In genomic region chr12:6822461-6823135, GRCh38 we compare ENCODE assay signal across 13 cellular contexts. TPM values are rescaled to one million over a fixed set of nuclear protein-coding genes. Genes with fewer than 3 reads are reported as not detected.
DNase-seq lines count a peak whose midpoint lies in the region; ATAC-seq and TF ChIP-seq lines count a peak whose summit lies in the region.
"Had no signal": no experiment of that assay in that cellular context is flagged by ENCODE, and none has a peak within 500 bp of the region (broad histone marks: within the 10 kb centered on the region; RNA-seq: fewer than 3 reads in every experiment).

No MANE protein-coding gene starts in this region.

- no peak for DNase-seq in cardiac muscle cell (ENCODE audit: low read depth in 1 of 2, low spot score in 1 of 2)
- DNase-seq in right atrium auricular region (ENCODE audit: low spot score) = no peak
- peak; percentile 35 for DNase-seq in cerebellar cortex (ENCODE audit: low spot score)
- DNase-seq in lower lobe of right lung = no peak
- no peak for DNase-seq in upper lobe of left lung
- DNase-seq in CD8-positive, alpha-beta T cell = no peak
- DNase-seq in NCI-H1092 (lab: John Stamatoyannopoulos, UW) = no peak
- no peak for DNase-seq in NCI-H82 treated with DMSO at 0.1 percent for 48 hours (lab: John Stamatoyannopoulos, UW; ENCODE audit: unreplicated experiment)
- DNase-seq: activated CD4-positive, alpha-beta T cell treated with anti-CD3 and anti-CD28 coated beads, Interleukin-2, amount 50 U/mL, for 4 hours; activated naive CD4-positive, alpha-beta T cell treated with anti-CD3 and anti-CD28 coated beads for 36 hours; NCI-H187 treated with DMSO at 0.1 percent for 48 hours; stimulated activated CD4-positive, alpha-beta T cell treated with anti-CD3 and anti-CD28 coated beads, Interleukin-2, amount 100 ng/mL, for 48 hours; SW 1271 had no signal

- H3K4me3 Mint-ChIP-seq in CD8-positive, alpha-beta T cell = no peak overlapping the region

- peaks cover 43% of the 10 kb centered on the region for H3K27me3 Mint-ChIP-seq in CD8-positive, alpha-beta T cell (ENCODE audit: low read depth)

- POLR2A ChIA-PET in CD8-positive, alpha-beta T cell (lab: Charles Lee) = no interaction called here

- no peaks in the 10 kb centered on the region for H3K9me3 Mint-ChIP-seq in CD8-positive, alpha-beta T cell
- H3K9me3 Mint-ChIP-seq: activated naive CD4-positive, alpha-beta T cell treated with anti-CD3 and anti-CD28 coated beads for 36 hours had no signal

- TF ChIP-seq POLR2A in upper lobe of left lung (IDR thresholded peaks at IDR 0.05) = no peak

- CTCF ChIA-PET in CD8-positive, alpha-beta T cell (lab: Charles Lee) = interaction anchor here (0.8 to 9.4 kb wide), 5 partner anchors 8 to 203 kb away, joined by 3 to 116 read pairs (median 5); partner anchors contain the start of genes MLF2 and PTMS

- H3K4me3 ChIP-seq in cardiac muscle cell = peak overlapping the region; percentile 47
- peak overlapping the region in 1 of 2 donors; percentile 58 for H3K4me3 ChIP-seq in right atrium auricular region
- H3K4me3 ChIP-seq in lower lobe of right lung = peak overlapping the region; percentile 54
- peak overlapping the region in 3 of 4 donors; percentile 39 to 54 (median 43) for H3K4me3 ChIP-seq in upper lobe of left lung
- H3K4me3 ChIP-seq in CD8-positive, alpha-beta T cell (ENCODE audit: low read depth, low read length) = no peak overlapping the region

- intact Hi-C loops in lower lobe of right lung (cut with DNase I) = no loop called here
- intact Hi-C loops in CD8-positive, alpha-beta T cell (cut with DNase I, micrococcal nuclease) = no loop called here

- no peak overlapping the region for H3K27ac Mint-ChIP-seq in CD8-positive, alpha-beta T cell
- H3K27ac Mint-ChIP-seq: activated naive CD4-positive, alpha-beta T cell treated with anti-CD3 and anti-CD28 coated beads for 36 hours had no signal

- peaks cover 20% of the 10 kb centered on the region for H3K4me1 Mint-ChIP-seq in CD8-positive, alpha-beta T cell (ENCODE audit: low read depth)

- no peak overlapping the region for H3K27ac ChIP-seq in cardiac muscle cell
- H3K27ac ChIP-seq in right atrium auricular region = no peak overlapping the region
- H3K27ac ChIP-seq in lower lobe of right lung = no peak overlapping the region
- peak overlapping the region in 1 of 4 donors; percentile 82 for H3K27ac ChIP-seq in upper lobe of left lung
- H3K27ac ChIP-seq in CD8-positive, alpha-beta T cell (ENCODE audit: low read depth, low read length) = no peak overlapping the region

- H3K9me3 ChIP-seq in cardiac muscle cell (ENCODE audit: low read depth) = no peaks in the 10 kb centered on the region
- H3K9me3 ChIP-seq in right atrium auricular region = no peaks in the 10 kb centered on the region
- H3K9me3 ChIP-seq in lower lobe of right lung = no peaks in the 10 kb centered on the region
- no peaks in the 10 kb centered on the region for H3K9me3 ChIP-seq in upper lobe of left lung
- no peaks in the 10 kb centered on the region for H3K9me3 ChIP-seq in CD8-positive, alpha-beta T cell (ENCODE audit: low read length)

- no peaks in the 10 kb centered on the region for H3K36me3 Mint-ChIP-seq in CD8-positive, alpha-beta T cell

- 67 to 71% methylated on average over 7 of the region's 7 CpGs for WGBS in upper lobe of left lung, 2 donors

- H3K27me3 ChIP-seq in cardiac muscle cell = no peaks in the 10 kb centered on the region
- no peaks in the 10 kb centered on the region for H3K27me3 ChIP-seq in right atrium auricular region
- peaks cover 27% of the 10 kb centered on the region for H3K27me3 ChIP-seq in lower lobe of right lung (ENCODE audit: low read depth)
- peaks cover 0 to 11% (median 2%) of the 10 kb centered on the region in 4 donors for H3K27me3 ChIP-seq in upper lobe of left lung
- peaks cover 10% of the 10 kb centered on the region for H3K27me3 ChIP-seq in CD8-positive, alpha-beta T cell (ENCODE audit: insufficient read depth, low read length)

- peaks cover 32% of the 10 kb centered on the region for H3K4me1 ChIP-seq in cardiac muscle cell (ENCODE audit: low read depth)
- H3K4me1 ChIP-seq in right atrium auricular region = peaks cover 3 to 40% of the 10 kb centered on the region in 2 donors
- peaks cover 14% of the 10 kb centered on the region for H3K4me1 ChIP-seq in lower lobe of right lung
- H3K4me1 ChIP-seq in upper lobe of left lung = peaks cover 17 to 32% (median 26%) of the 10 kb centered on the region in 4 donors
- peaks cover 4% of the 10 kb centered on the region for H3K4me1 ChIP-seq in CD8-positive, alpha-beta T cell (ENCODE audit: insufficient read depth, low read length)

- ATAC-seq in lower lobe of right lung (no peak), upper lobe of left lung (ENCODE audit: low FRiP score in 2 of 2) (no peak)
- ATAC-seq in CD8-positive, alpha-beta T cell = no peak

- no peak for TF ChIP-seq CTCF in cardiac muscle cell (IDR thresholded peaks at IDR 0.05; ENCODE audit: low read depth, low read length)
- no peak for TF ChIP-seq CTCF in right atrium auricular region (IDR thresholded peaks at IDR 0.05)
- TF ChIP-seq CTCF in lower lobe of right lung (IDR thresholded peaks at IDR 0.05) = no peak
- no peak for TF ChIP-seq CTCF in upper lobe of left lung (IDR thresholded peaks at IDR 0.05)
- no peak for TF ChIP-seq CTCF in CD8-positive, alpha-beta T cell (IDR thresholded peaks at IDR 0.05)

- no peak for TF ChIP-seq EP300 in upper lobe of left lung (IDR thresholded peaks at IDR 0.05)

- no peaks in the 10 kb centered on the region for H3K36me3 ChIP-seq in cardiac muscle cell
- no peaks in the 10 kb centered on the region for H3K36me3 ChIP-seq in right atrium auricular region
- no peaks in the 10 kb centered on the region for H3K36me3 ChIP-seq in lower lobe of right lung
- peaks cover 0 to 6% (median 2%) of the 10 kb centered on the region in 4 donors for H3K36me3 ChIP-seq in upper lobe of left lung
- H3K36me3 ChIP-seq in CD8-positive, alpha-beta T cell (ENCODE audit: insufficient read depth, low read length) = no peaks in the 10 kb centered on the region

RNA-seq across cellular contexts. Expression of gene GPR162, which starts 1.0 kb away (rescaled TPM):
- total RNA-seq in cardiac muscle cell (41.1 and 51.0 TPM in 2 replicates), right atrium auricular region (1 to 10 TPM in 1 of 2 donors, under 1 TPM in 1; 0.44 to 7.0 TPM), lower lobe of right lung (21.5 TPM), upper lobe of left lung (10 to 100 TPM in 5 of 6 donors, 1 to 10 TPM in 1; 8.1 to 47.1 (median 16.5) TPM)
- 29.2 and 38.6 TPM in 2 replicates for polyA plus RNA-seq in cardiac muscle cell
- total RNA-seq in CD8-positive, alpha-beta T cell = not detected

RNA-seq across cellular contexts. Expression of gene P3H3, which starts 5.6 kb away (rescaled TPM):
- total RNA-seq in cardiac muscle cell (11.6 and 19.7 TPM in 2 replicates), right atrium auricular region (10 to 100 TPM in 1 of 2 donors, 1 to 10 TPM in 1; 7.0 to 11.0 TPM), lower lobe of right lung (7.0 TPM), upper lobe of left lung (10 to 100 TPM in 2 of 6 donors, 1 to 10 TPM in 4; 2.7 to 15.7 (median 7.0) TPM)
- polyA plus RNA-seq in cardiac muscle cell = 13.7 and 18.2 TPM in 2 replicates
- total RNA-seq in CD8-positive, alpha-beta T cell = 1 to 10 TPM; 3.4 to 4.9 TPM

RNA-seq across cellular contexts. Expression of gene GNB3, which starts 18.1 kb away (rescaled TPM):
- total RNA-seq in cardiac muscle cell (3.0 and 5.2 TPM in 2 replicates), right atrium auricular region (1 to 10 TPM in 1 of 2 donors, under 1 TPM in 1; 0.83 to 1.5 TPM), lower lobe of right lung (1.0 TPM), upper lobe of left lung (1 to 10 TPM in 2 of 6 donors, under 1 TPM in 3, not detected in 1; 0.44 to 1.4 (median 0.86) TPM)
- polyA plus RNA-seq in cardiac muscle cell = 1.7 and 2.1 TPM in 2 replicates
- total RNA-seq in CD8-positive, alpha-beta T cell = 1 to 10 TPM in 1 of 2 experiments, under 1 TPM in 1; 0.49 to 1.0 TPM

RNA-seq across cellular contexts. Expression of gene CDCA3, which starts 28.5 kb away (rescaled TPM):
- total RNA-seq in cardiac muscle cell = 11.5 and 42.8 TPM in 2 replicates
- polyA plus RNA-seq in cardiac muscle cell = 10.4 and 84.9 TPM in 2 replicates
- total RNA-seq in right atrium auricular region = 1 to 10 TPM in 1 of 2 donors, under 1 TPM in 1; 0.39 to 1.7 TPM
- 2.9 TPM for total RNA-seq in lower lobe of right lung
- 10 to 100 TPM in 1 of 6 donors, 1 to 10 TPM in 3, under 1 TPM in 1, not detected in 1; 0.39 to 10.3 (median 2.8) TPM for total RNA-seq in upper lobe of left lung
- total RNA-seq in CD8-positive, alpha-beta T cell = under 1 TPM; 0.61 to 0.92 TPM

RNA-seq across cellular contexts. Expression of gene USP5, which starts 29.4 kb away (rescaled TPM):
- total RNA-seq in cardiac muscle cell (145 and 150 TPM in 2 replicates), right atrium auricular region (10 to 100 TPM; 35.3 to 45.1 TPM), lower lobe of right lung (58.6 TPM), upper lobe of left lung (10 to 100 TPM; 22.6 to 77.0 (median 35.6) TPM)
- polyA plus RNA-seq in cardiac muscle cell = 156 TPM in 2 replicates
- total RNA-seq in CD8-positive, alpha-beta T cell = 10 to 100 TPM; 24.0 to 25.9 TPM
